In genomic region chr5:155002722-155003121, GRCh38 we compare ENCODE assay signal across 5 cellular contexts. TPM values are rescaled to one million over a fixed set of nuclear protein-coding genes. Genes with fewer than 3 reads are reported as not detected.
"Had no signal": no experiment of that assay in that cellular context is flagged by ENCODE, and none has a peak within 500 bp of the region (broad histone marks: within the 10 kb centered on the region; RNA-seq: fewer than 3 reads in every experiment).

No MANE protein-coding gene starts in this region.

RNA-seq across cellular contexts. Expression of gene KIF4B, which starts 10.8 kb away (rescaled TPM):
- total RNA-seq: activated CD4-positive, alpha-beta T cell treated with anti-CD3 and anti-CD28 coated beads, Interleukin-2, amount 10 ng/mL, durations not matched to agents 7 days and 5 days; activated T-cell treated with anti-CD3 and anti-CD28 coated beads, Interleukin-2, amount 50 U/mL, for 4 hours; ascending aorta; SK-MEL-5; T-cell had no signal
